8 cellular contexts compared by ENCODE assay signal in genomic region chr17:15699413-15699924, GRCh38. TPM values are rescaled to one million over a fixed set of nuclear protein-coding genes. Genes with fewer than 3 reads are reported as not detected.
DNase-seq lines count a peak whose midpoint lies in the region; ATAC-seq and TF ChIP-seq lines count a peak whose summit lies in the region.
"Not testable (repeated sequence)": the region's sequence is repeated elsewhere in the genome, so short reads cannot be mapped to it uniquely, and the experiment has no call there.

TSS of gene ZNF286A (plus strand) at chr17:15699752. CDS start at chr17:15700330, 578 bp downstream.

- H2AFZ ChIP-seq in ACC112 (ENCODE audit: low read length, unreplicated experiment): peak within 1 kb of the TSS; percentile 44

- not testable (repeated sequence) for H3K79me2 ChIP-seq in ACC112 (ENCODE audit: control insufficient read depth, insufficient read depth, low read length, unreplicated experiment)

- H3K27me3 ChIP-seq in ACC112 (ENCODE audit: insufficient read depth, low read length); iPS DF 6.9 (ENCODE audit: control insufficient read depth, insufficient read depth, low read length); gastrocnemius medialis: not testable (repeated sequence)

- H3K36me3 ChIP-seq in ACC112 (ENCODE audit: insufficient read depth, low read length); iPS DF 6.9 (ENCODE audit: control insufficient read depth, insufficient read depth, low read length); gastrocnemius medialis: not testable (repeated sequence)

- DNase-seq in NCI-H2171 (lab: John Stamatoyannopoulos, UW) (peak; percentile 94), UCSD-AML1 (lab: John Stamatoyannopoulos, UW; ENCODE audit: unreplicated experiment) (peak; percentile 94), brain pericyte (ENCODE audit: low read depth, low spot score) (peak; percentile 98), iPS DF 6.9 (ENCODE audit: low read depth, low spot score) (peak; percentile 99), gastrocnemius medialis (peak; percentile 98 to 100)

- TF ChIP-seq CTCF in gastrocnemius medialis (IDR thresholded peaks at IDR 0.05 in 4 of 5, conservative IDR thresholded peaks at IDR 0.05 in 1 of 5): not testable (repeated sequence)

- H3K27ac ChIP-seq in ACC112 (ENCODE audit: low read depth, low read length); iPS DF 6.9 (ENCODE audit: low read length): not testable (repeated sequence)
- H3K27ac ChIP-seq in gastrocnemius medialis: peak within 1 kb of the TSS in 3 of 4 donors; percentile 49 to 68 (median 58)

- WGBS in iPS DF 6.9 (ENCODE audit: insufficient coverage, insufficient read length): no CpG with 5 or more reads among the region's 44 CpGs

- ATAC-seq in GM18868 (IDR thresholded peaks at IDR 0.05; ENCODE audit: unreplicated experiment) (peak; percentile 96), HG03103 (IDR thresholded peaks at IDR 0.05; ENCODE audit: low read depth, unreplicated experiment) (peak; percentile 98), gastrocnemius medialis (peak; percentile 100)

- H3K4me3 ChIP-seq in ACC112 (ENCODE audit: low read depth, low read length) (peak within 1 kb of the TSS; percentile 80), iPS DF 6.9 (ENCODE audit: low read length) (peak within 1 kb of the TSS; percentile 50; the same call in 1 of the 2 replicates), gastrocnemius medialis (peak within 1 kb of the TSS; percentile 63 to 76 (median 67))

- TF ChIP-seq POLR2A in gastrocnemius medialis (IDR thresholded peaks at IDR 0.05): peak; percentile 38 to 44

- intact Hi-C loops in gastrocnemius medialis (cut with DNase I; ENCODE audit: low total_unique reads): not testable (repeated sequence)

- not testable (repeated sequence) for H3K9me3 ChIP-seq in iPS DF 6.9 (ENCODE audit: control insufficient read depth, insufficient read depth, low read length); gastrocnemius medialis

- H3K4me1 ChIP-seq in ACC112 (ENCODE audit: control insufficient read depth, insufficient read depth, low read length, unreplicated experiment); iPS DF 6.9 (ENCODE audit: control insufficient read depth, insufficient read depth, low read length); gastrocnemius medialis: not testable (repeated sequence)

- in situ Hi-C loops in gastrocnemius medialis (cut with MboI; ENCODE audit: low sequenced_read_pairs in 4 of 4): not testable (repeated sequence)

RNA-seq across cellular contexts. Expression of gene ZNF286A, which starts in this region (rescaled TPM):
- total RNA-seq in gastrocnemius medialis: 10 to 100 TPM in 1 of 4 donors, 1 to 10 TPM in 3; 3.3 to 10.2 (median 6.0) TPM
